In the genomic region with DNA sequence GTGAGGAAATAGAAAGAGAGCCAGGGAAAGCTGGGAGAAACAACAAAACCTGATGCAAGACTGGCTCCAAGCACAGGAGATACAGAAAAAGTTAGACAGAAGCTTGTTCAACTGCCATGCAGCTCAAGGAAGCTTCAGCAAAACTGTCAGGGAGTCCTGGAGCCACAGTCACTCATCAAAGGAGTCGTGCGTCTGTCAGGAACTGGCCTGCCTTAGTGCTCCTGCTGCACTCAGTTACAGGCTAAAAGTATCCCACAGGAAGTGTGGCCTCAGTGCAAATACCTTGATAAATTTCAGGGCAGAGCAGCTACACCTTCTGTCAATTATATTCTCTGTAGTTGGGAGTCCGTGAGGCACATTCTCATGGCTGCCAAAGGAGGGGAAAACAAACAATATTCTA, we compare ENCODE assay signal across 19 cellular contexts.
DNase-seq lines count a peak whose midpoint lies in the region; ATAC-seq and TF ChIP-seq lines count a peak whose summit lies in the region.
"Had no signal": no experiment of that assay in that cellular context is flagged by ENCODE, and none has a peak within 500 bp of the region (broad histone marks: within the 10 kb centered on the region; RNA-seq: fewer than 3 reads in every experiment).

No MANE protein-coding gene starts in this region.

- H2BK120ac ChIP-seq in mesenchymal stem cell (ENCODE audit: low read depth, low read length): no peak overlapping the region

- no peak overlapping the region for H3K18ac ChIP-seq in mesenchymal stem cell (ENCODE audit: low read depth in 1 of 2, low read length in 2 of 2)

- CTCF ChIA-PET in AG04450 (lab: Charles Lee): no interaction called here

- no peaks in the 10 kb centered on the region for H3K79me1 ChIP-seq in mesenchymal stem cell (replicated peaks; ENCODE audit: low read length, poor library complexity, severe bottlenecking)

- H3K4ac ChIP-seq in mesenchymal stem cell (ENCODE audit: low read depth in 1 of 2, low read length in 2 of 2): no peak overlapping the region

- H3K79me2 ChIP-seq in fibroblast of lung (ENCODE audit: control insufficient read depth, insufficient read depth, low read length): no peaks in the 10 kb centered on the region

- H4K8ac ChIP-seq in mesenchymal stem cell (ENCODE audit: low read length): peak overlapping the region; percentile 97

- no peak for ATAC-seq in HG03139 (IDR thresholded peaks at IDR 0.05; ENCODE audit: unreplicated experiment)
- ATAC-seq: A549, Panc1, T-cell had no signal

- POLR2A ChIA-PET in AG04450 (lab: Yijun Ruan, JAX): no interaction called here

- no peak overlapping the region for H3K14ac ChIP-seq in mesenchymal stem cell (ENCODE audit: low read length in 2 of 2)

- H2AFZ ChIP-seq in fibroblast of lung (ENCODE audit: low read length): peak overlapping the region; percentile 31
- H2AFZ ChIP-seq in mesenchymal stem cell (ENCODE audit: low read depth, low read length): peak overlapping the region; percentile 48

- 24% methylated on average over 2 of the region's 3 CpGs for WGBS in mesenchymal stem cell

- no peak overlapping the region for H2BK5ac ChIP-seq in mesenchymal stem cell (ENCODE audit: low read depth, low read length, poor library complexity, severe bottlenecking)

- H3K9me3 ChIP-seq in AG04450 (ENCODE audit: control insufficient read depth, insufficient read depth, low read length) (no peaks in the 10 kb centered on the region), fibroblast of lung (ENCODE audit: control insufficient read depth, insufficient read depth, low read depth, low read length) (no peaks in the 10 kb centered on the region), mesenchymal stem cell (ENCODE audit: control insufficient read depth, low read length) (no peaks in the 10 kb centered on the region)
- H3K9me3 ChIP-seq: A549 had no signal

- H3K9ac ChIP-seq in fibroblast of lung (ENCODE audit: insufficient read depth, low read length) (no peak overlapping the region), mesenchymal stem cell (ENCODE audit: low read length) (peak overlapping the region; percentile 28)

- H3K4me1 ChIP-seq in fibroblast of lung (ENCODE audit: control insufficient read depth, extremely low read depth, insufficient read depth, low read length) (no peaks in the 10 kb centered on the region), mesenchymal stem cell (ENCODE audit: control insufficient read depth, insufficient read depth, low read depth, low read length) (peaks cover 2% of the 10 kb centered on the region)
- H3K4me1 ChIP-seq: A549 had no signal

- no peak overlapping the region for H2BK15ac ChIP-seq in mesenchymal stem cell (ENCODE audit: low read depth, poor library complexity, severe bottlenecking)

- peak overlapping the region; percentile 56 for H3K4me2 ChIP-seq in fibroblast of lung (ENCODE audit: extremely low read depth, insufficient read depth, low read length)
- no peak overlapping the region for H3K4me2 ChIP-seq in mesenchymal stem cell (ENCODE audit: low read length, poor library complexity, severe bottlenecking)
- H3K4me2 ChIP-seq: A549 had no signal

- peak overlapping the region in 1 of 2 experiments; percentile 77 for H2BK12ac ChIP-seq in mesenchymal stem cell (ENCODE audit: low read length in 2 of 2)

- H3K27me3 ChIP-seq in AG04450 (ENCODE audit: control insufficient read depth, insufficient read depth, low read length) (no peaks in the 10 kb centered on the region), fibroblast of lung (ENCODE audit: control insufficient read depth, insufficient read depth, low read length) (no peaks in the 10 kb centered on the region), mesenchymal stem cell (ENCODE audit: control insufficient read depth in 1 of 2, insufficient read depth in 1 of 2, low read length in 2 of 2) (no peaks in the 10 kb centered on the region)

- TF ChIP-seq CTCF in AG04450 (IDR thresholded peaks at IDR 0.05; ENCODE audit: low read depth, low read length) (no peak), fibroblast of lung (conservative IDR thresholded peaks at IDR 0.05 in 1 of 2, IDR thresholded peaks at IDR 0.05 in 1 of 2; ENCODE audit: low read depth in 1 of 2, low read length in 2 of 2) (no peak)

- DNase-seq in AG04450 (ENCODE audit: low read depth, low spot score): no peak
- DNase-seq in NCI-H69 (lab: John Stamatoyannopoulos, UW): peak; percentile 12
- peak; percentile 14 to 37 for DNase-seq in fibroblast of lung (ENCODE audit: low read depth in 2 of 2)
- DNase-seq in mesenchymal stem cell: peak; percentile 21
- DNase-seq in NCI-H510A (lab: John Stamatoyannopoulos, UW): no peak
- DNase-seq in kidney tubule cell (ENCODE audit: low spot score): no peak
- no peak for DNase-seq in globus pallidus (ENCODE audit: low spot score)
- DNase-seq: activated B cell treated with CpG ODN at 0.5 μM for 24 hours; activated effector memory CD4-positive, alpha-beta T cell treated with Interleukin-2 at 50 U/mL for 16 hours; CD4-positive, alpha-beta memory T cell; DMS79; kidney glomerular epithelial cell; MV-4-11; NCI-H2081; NCI-H748 treated with DMSO at 0.1 percent for 48 hours; T-cell had no signal

- H3K27ac ChIP-seq in AG04450 (ENCODE audit: low read depth, low read length) (peak overlapping the region; percentile 62), fibroblast of lung (ENCODE audit: insufficient read depth, low read length) (no peak overlapping the region), mesenchymal stem cell (ENCODE audit: low read length, poor library complexity, severe bottlenecking) (no peak overlapping the region)
- H3K27ac ChIP-seq: A549 had no signal

- H3K36me3 ChIP-seq in fibroblast of lung (ENCODE audit: control insufficient read depth, insufficient read depth, low read length) (no peaks in the 10 kb centered on the region), mesenchymal stem cell (ENCODE audit: control insufficient read depth in 1 of 2, insufficient read depth in 2 of 2, low read depth in 1 of 2, low read length in 2 of 2) (no peaks in the 10 kb centered on the region)

- H3K23ac ChIP-seq in mesenchymal stem cell (ENCODE audit: low read length in 2 of 2): no peak overlapping the region

- H2AK5ac ChIP-seq in mesenchymal stem cell (ENCODE audit: low read length, severe bottlenecking): no peak overlapping the region

- H4K91ac ChIP-seq in mesenchymal stem cell (ENCODE audit: low read length): peak overlapping the region; percentile 86

- H4K20me1 ChIP-seq in fibroblast of lung (ENCODE audit: control insufficient read depth, extremely low read depth, insufficient read depth, low read length): no peaks in the 10 kb centered on the region

- no peak overlapping the region for H3K4me3 ChIP-seq in AG04450 (ENCODE audit: low read depth, low read length)
- no peak overlapping the region for H3K4me3 ChIP-seq in fibroblast of lung (replicated peaks in 1 of 4; ENCODE audit: control extremely low read depth in 1 of 4, insufficient read depth in 1 of 4, low read depth in 3 of 4, low read length in 4 of 4)
- H3K4me3 ChIP-seq in mesenchymal stem cell (ENCODE audit: insufficient read depth in 1 of 2, low read depth in 1 of 2, low read length in 2 of 2): no peak overlapping the region
- H3K4me3 ChIP-seq: A549 had no signal

Comparison
In these comparisons a context has a peak if more than half of its experiments do, and no peak if none do; other contexts are left out.
1. DNase-seq: peak in NCI-H69 (single experiment), fibroblast of lung (2 of 2) and mesenchymal stem cell (single experiment); none in AG04450 (single experiment), NCI-H510A (single experiment), kidney tubule cell (single experiment) and globus pallidus (single experiment).